30 cellular contexts compared by ENCODE assay signal in the genomic region with DNA sequence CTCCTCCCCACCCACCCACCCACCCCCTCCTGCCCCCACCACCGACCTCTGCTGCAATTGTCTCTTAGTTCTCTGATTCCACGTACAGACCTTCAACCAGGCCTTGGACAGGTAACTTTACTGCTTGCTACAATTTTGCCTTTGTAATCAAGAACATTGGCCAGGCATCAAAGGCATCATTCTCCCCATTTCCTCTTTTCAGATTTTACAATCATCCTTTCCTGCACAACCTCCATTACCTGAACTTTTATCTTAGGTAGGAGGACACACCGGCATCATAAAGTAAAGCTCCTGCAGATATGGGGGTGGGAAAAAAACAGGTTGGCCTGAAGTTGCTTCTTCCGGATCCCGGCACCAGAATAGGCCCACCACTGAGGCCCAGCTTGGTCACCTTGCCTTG. TPM values are rescaled to one million over a fixed set of nuclear protein-coding genes. Genes with fewer than 3 reads are reported as not detected.
DNase-seq lines count a peak whose midpoint lies in the region; ATAC-seq, FAIRE-seq and TF ChIP-seq lines count a peak whose summit lies in the region.
"Had no signal": no experiment of that assay in that cellular context is flagged by ENCODE, and none has a peak within 500 bp of the region (broad histone marks: within the 10 kb centered on the region; RNA-seq: fewer than 3 reads in every experiment).

No MANE protein-coding gene starts in this region.

- H3K4me1 ChIP-seq in HCT116 (ENCODE audit: control insufficient read depth in 1 of 2, insufficient read depth in 2 of 2, low read length in 2 of 2) (peaks cover 68% of the 10 kb centered on the region in 2 experiments), K562 (replicated peaks in 1 of 2; ENCODE audit: control insufficient read depth in 2 of 2, insufficient read depth in 2 of 2, low read length in 2 of 2) (peaks cover 0 to 26% of the 10 kb centered on the region in 2 experiments; a peak in 4 of 5 replicates)
- H3K4me1 ChIP-seq: right atrium auricular region, SJCRH30 had no signal

- H3K4me3 Mint-ChIP-seq in mesothelial cell of epicardium (no peak overlapping the region), type B pancreatic cell (no peak overlapping the region)
- H3K4me3 Mint-ChIP-seq: activated B cell treated with CpG ODN at 0.5 μM for 24 hours; activated naive CD8-positive, alpha-beta T cell; activated T-cell treated with anti-CD3 and anti-CD28 coated beads, Interleukin-2, amount 50 U/mL, for 24 hours; nephron had no signal

- ATAC-seq in HCT116 (no peak; the same call in 1 of the 2 replicates), K562 (no peak), SK-N-SH treated with all-trans-retinoic acid at 6 μM for 48 hours (no peak)
- ATAC-seq: stimulated activated naive CD8-positive, alpha-beta T cell treated with anti-CD3 and anti-CD28 coated beads, Interleukin-15, Interleukin-2, amounts not matched to agents 100 U/mL and 50 U/mL, for 24 hours had no signal

- BruUV-seq in HCT116 (replicated peaks; lab: Mats Ljungman, UMichigan) = no TSS peak
- BruUV-seq in K562 (replicated peaks; lab: Mats Ljungman, UMichigan) = no TSS peak

- intact Hi-C loops in HCT116 (cut with micrococcal nuclease) (no loop called here), K562 (cut with micrococcal nuclease) (no loop called here)

- TF ChIP-seq CTCF in HCT116 (IDR thresholded peaks at IDR 0.05 in 2 of 3, conservative IDR thresholded peaks at IDR 0.05 in 1 of 3; ENCODE audit: borderline replicate concordance in 1 of 3, insufficient read depth in 1 of 3, low read depth in 2 of 3, low read length in 2 of 3) (no peak), K562 (IDR thresholded peaks at IDR 0.05 in 2 of 3, conservative IDR thresholded peaks at IDR 0.05 in 1 of 3; ENCODE audit: insufficient read depth in 2 of 3, low read depth in 1 of 3, low read length in 3 of 3) (no peak), mesothelial cell of epicardium (IDR thresholded peaks at IDR 0.05; ENCODE audit: unreplicated experiment) (no peak), type B pancreatic cell (conservative IDR thresholded peaks at IDR 0.05) (no peak)

- DNase-seq in HCT116 (ENCODE audit: low read depth, low spot score) (no peak), K562 (ENCODE audit: extremely low read depth in 1 of 4, low spot score in 3 of 4) (no peak), mesothelial cell of epicardium (ENCODE audit: low spot score in 2 of 2, unreplicated experiment in 2 of 2) (no peak), type B pancreatic cell (ENCODE audit: extremely low spot score, unreplicated experiment) (no peak), NCI-H2107 (lab: John Stamatoyannopoulos, UW) (no peak), 8988T (no peak)
- DNase-seq: activated B cell treated with CpG ODN at 0.5 μM for 24 hours; activated CD4-positive, alpha-beta T cell treated with anti-CD3 and anti-CD28 coated beads, Interleukin-2, amount 50 U/mL, for 1 hour; activated effector memory CD4-positive, alpha-beta T cell treated with anti-CD3 and anti-CD28 coated beads, Interleukin-2, amount 50 U/mL, for 16 hours; activated T-cell treated with anti-CD3 and anti-CD28 coated beads, Interleukin-2, amount 50 U/mL, for 24 hours; foreskin fibroblast; lower lobe of right lung; NCI-H146; NCI-H446; NCI-H748 treated with DMSO at 0.1 percent for 48 hours; ovary; RPMI8226; SJCRH30; spleen; stimulated activated CD4-positive, alpha-beta T cell treated with anti-CD3 and anti-CD28 coated beads, Interleukin-2, amount 100 ng/mL, for 24 hours; stimulated activated naive CD8-positive, alpha-beta T cell treated with anti-CD3 and anti-CD28 coated beads, Interleukin-15, Interleukin-2, amounts not matched to agents 100 U/mL and 50 U/mL, for 24 hours; T1000; testis had no signal

- H2AFZ ChIP-seq in HCT116 (ENCODE audit: low read depth, low read length, poor library complexity, severe bottlenecking) (no peak overlapping the region), K562 (ENCODE audit: low read depth, low read length) (no peak overlapping the region)

- H3K9me2 ChIP-seq in HCT116 (ENCODE audit: insufficient read depth) = no peaks in the 10 kb centered on the region

- CTCF ChIA-PET in HCT116 (lab: Charles Lee) = interaction anchor here (2.2 kb wide), 1 partner anchor 40 kb away, joined by 6 read pairs; a partner anchor contains a TSS
- CTCF ChIA-PET in K562 (lab: Yijun Ruan, JAX; ENCODE audit: low intra/inter-chr PET ratio) = no interaction called here

- H3K4me1 Mint-ChIP-seq in mesothelial cell of epicardium (peaks cover 60% of the 10 kb centered on the region), type B pancreatic cell (ENCODE audit: unreplicated experiment) (peaks cover 45% of the 10 kb centered on the region)

- peaks cover 0 to 10% of the 10 kb centered on the region in 2 experiments; a peak in 2 of 4 replicates for H3K36me3 ChIP-seq in HCT116 (ENCODE audit: control insufficient read depth in 1 of 2, insufficient read depth in 2 of 2, low read length in 2 of 2)
- H3K36me3 ChIP-seq in K562 (ENCODE audit: control insufficient read depth, insufficient read depth, low read length) = no peaks in the 10 kb centered on the region
- H3K36me3 ChIP-seq: BLaER1 treated with 17β-estradiol and CSF1 and Interleukin-3, amounts not matched to agents 10 nM and 100 nM; lower lobe of right lung; ovary; right atrium auricular region; SJCRH30; spleen had no signal

- H3K9me1 ChIP-seq in K562 (ENCODE audit: control insufficient read depth, insufficient read depth, low read length) = no peaks in the 10 kb centered on the region

- H3K9me3 ChIP-seq in HCT116 (ENCODE audit: control insufficient read depth in 1 of 2, insufficient read depth in 1 of 2, low read depth in 1 of 2, low read length in 2 of 2) (no peaks in the 10 kb centered on the region), K562 (replicated peaks; ENCODE audit: control insufficient read depth, insufficient read depth, low read depth, low read length) (no peaks in the 10 kb centered on the region)
- H3K9me3 ChIP-seq: BLaER1 treated with 17β-estradiol and CSF1 and Interleukin-3, amounts not matched to agents 10 nM and 100 nM; lower lobe of right lung; ovary; right atrium auricular region; SJCRH30; spleen; testis had no signal

- no peaks in the 10 kb centered on the region for H4K20me1 ChIP-seq in HCT116 (ENCODE audit: insufficient read depth)
- H4K20me1 ChIP-seq in K562 (replicated peaks; ENCODE audit: control insufficient read depth, insufficient read depth, low read length) = no peaks in the 10 kb centered on the region
- H4K20me1 ChIP-seq: BLaER1 treated with 17β-estradiol and CSF1 and Interleukin-3, amounts not matched to agents 10 nM and 100 nM had no signal

- H3K36me3 Mint-ChIP-seq in mesothelial cell of epicardium = peaks cover under 1% of the 10 kb centered on the region
- peaks cover 4% of the 10 kb centered on the region for H3K36me3 Mint-ChIP-seq in type B pancreatic cell

- H3K27me3 ChIP-seq in HCT116 (ENCODE audit: insufficient read depth, low read length) = no peaks in the 10 kb centered on the region
- H3K27me3 ChIP-seq in K562 (ENCODE audit: control insufficient read depth in 2 of 2, insufficient read depth in 2 of 2, low read length in 2 of 2) = no peaks in the 10 kb centered on the region
- H3K27me3 ChIP-seq: BLaER1 treated with 17β-estradiol and CSF1 and Interleukin-3, amounts not matched to agents 10 nM and 100 nM; ovary; right atrium auricular region; SJCRH30; spleen; testis had no signal

- peak overlapping the region; percentile 40 for H3K4me2 ChIP-seq in HCT116 (ENCODE audit: low read length)
- H3K4me2 ChIP-seq in K562 (ENCODE audit: insufficient read depth, low read length) = no peak overlapping the region

- H3K9me3 Mint-ChIP-seq in mesothelial cell of epicardium (no peaks in the 10 kb centered on the region), type B pancreatic cell (no peaks in the 10 kb centered on the region)
- H3K9me3 Mint-ChIP-seq: activated B cell treated with CpG ODN at 0.5 μM for 24 hours; activated T-cell treated with anti-CD3 and anti-CD28 coated beads, Interleukin-2, amount 50 U/mL, for 24 hours; nephron had no signal

- in situ Hi-C loops in K562 (cut with MboI) = no loop called here

- POLR2A ChIA-PET in HCT116 (lab: Charles Lee) (interaction anchor here (1.2 to 4.0 kb wide), 3 partner anchors 8 to 40 kb away, joined by 3 to 17 read pairs (median 4); a partner anchor contains a TSS), K562 (lab: Yijun Ruan, JAX) (interaction anchor here (1.9 to 5.4 kb wide), 3 partner anchors 12 to 25 kb away, joined by 5 to 34 read pairs (median 17); a partner anchor contains a TSS)

- no peak overlapping the region for H3K9ac ChIP-seq in HCT116 (ENCODE audit: low read length)
- H3K9ac ChIP-seq in K562 (ENCODE audit: insufficient read depth in 1 of 2, low read depth in 2 of 2, low read length in 2 of 2) = no peak overlapping the region
- H3K9ac ChIP-seq: BLaER1 treated with 17β-estradiol and CSF1 and Interleukin-3, amounts not matched to agents 10 nM and 100 nM had no signal

- H3K27ac Mint-ChIP-seq in mesothelial cell of epicardium (peak overlapping the region; percentile 70), type B pancreatic cell (peak overlapping the region; percentile 86)
- H3K27ac Mint-ChIP-seq: activated B cell treated with CpG ODN at 0.5 μM for 24 hours; activated naive CD8-positive, alpha-beta T cell; activated T-cell treated with anti-CD3 and anti-CD28 coated beads, Interleukin-2, amount 50 U/mL, for 24 hours had no signal

- RAD21 ChIA-PET in HCT116 (lab: Charles Lee; ENCODE audit: low non-redundant PET in 1 of 2, low total read pairs in 2 of 2, uncharacterized antibody in 2 of 2, unreplicated experiment in 2 of 2) = no interaction called here

- FAIRE-seq in K562 (lab: Jason Lieb, UNC) = no peak

- no peak for TF ChIP-seq POLR2A in HCT116 (IDR thresholded peaks at IDR 0.05; ENCODE audit: borderline replicate concordance, extremely low read depth, insufficient read depth, insufficient read length)
- no peak for TF ChIP-seq POLR2A in K562 (conservative IDR thresholded peaks at IDR 0.05)

- H3K79me2 ChIP-seq in HCT116 (ENCODE audit: insufficient read depth, low read length) = peaks cover 89% of the 10 kb centered on the region
- no peaks in the 10 kb centered on the region for H3K79me2 ChIP-seq in K562 (ENCODE audit: control insufficient read depth, insufficient read depth, low read length)

- TF ChIP-seq RAD21 in HCT116 (IDR thresholded peaks at IDR 0.05; ENCODE audit: low read depth) (no peak), K562 (CRISPR knock-in tag; conservative IDR thresholded peaks at IDR 0.05 in 1 of 2, IDR thresholded peaks at IDR 0.05 in 1 of 2) (no peak)

- WGBS in K562 (ENCODE audit: insufficient coverage, low coverage, missing lambda C conversion rate) = 47% methylated on average over 5 of the region's 5 CpGs

- no peak for TF ChIP-seq EP300 in K562 (IDR thresholded peaks at IDR 0.05; ENCODE audit: low read length)

- H3K27me3 Mint-ChIP-seq in mesothelial cell of epicardium (ENCODE audit: low read depth) (no peaks in the 10 kb centered on the region), type B pancreatic cell (no peaks in the 10 kb centered on the region)
- H3K27me3 Mint-ChIP-seq: activated B cell treated with CpG ODN at 0.5 μM for 24 hours; activated naive CD8-positive, alpha-beta T cell; activated T-cell treated with anti-CD3 and anti-CD28 coated beads, Interleukin-2, amount 50 U/mL, for 24 hours had no signal

- H3K4me3 ChIP-seq in HCT116 (replicated peaks in 1 of 2; ENCODE audit: low read depth in 1 of 2, low read length in 2 of 2) (no peak overlapping the region), K562 (no peak overlapping the region)
- H3K4me3 ChIP-seq: BLaER1 treated with 17β-estradiol and CSF1 and Interleukin-3, amounts not matched to agents 10 nM and 100 nM; coronary artery; lower lobe of right lung; ovary; right atrium auricular region; SJCRH30; spleen; testis had no signal

- H3K27ac ChIP-seq in HCT116 (ENCODE audit: low read depth, low read length) = peak overlapping the region; percentile 48
- H3K27ac ChIP-seq in K562 (ENCODE audit: extremely low read depth, low read depth, low read length) = no peak overlapping the region
- H3K27ac ChIP-seq: BLaER1 treated with 17β-estradiol and CSF1 and Interleukin-3, amounts not matched to agents 10 nM and 100 nM; coronary artery; lower lobe of right lung; ovary; right atrium auricular region; SJCRH30; spleen; testis had no signal

RNA-seq across cellular contexts. Expression of a gene that starts 25.7 kb away (rescaled TPM):
- total RNA-seq in HCT116 (2021; ENCODE audit: unreplicated experiment) (118 TPM), K562 (2014; rRNA removed) (62.1 and 94.0 TPM in 2 replicates), K562 (2014; rRNA removed; fragmentation: Illumina TruSeq; extraction: Trizol) (102 and 108 TPM in 2 replicates), K562 (2015; rRNA removed; fragmentation: Illumina TruSeq; extraction: Trizol) (90.6 and 94.8 TPM in 2 replicates), K562 (2021) (105 and 111 TPM in 2 replicates), mesothelial cell of epicardium (76.8 to 90.7 TPM (median 86.6 TPM) in 3 replicates), type B pancreatic cell (ENCODE audit: low replicate concordance) (75.7 and 82.9 TPM in 2 replicates)
- 121 and 141 TPM in 2 replicates for polyA plus RNA-seq in HCT116 (2012)
- total RNA-seq in K562 (2011; cell fraction: chromatin; rRNA removed; ENCODE audit: low replicate concordance) = 26.0 and 31.9 TPM in 2 replicates
- total RNA-seq in K562 (2011; cell fraction: nucleolus; rRNA removed) = 30.7 and 32.8 TPM in 2 replicates
- total RNA-seq in K562 (2011; cell fraction: nucleoplasm; rRNA removed) = 38.1 and 51.1 TPM in 2 replicates
- polyA plus RNA-seq in K562 (2011; rRNA removed) (198 and 273 TPM in 2 replicates), K562 (2014; fragmentation: Illumina TruSeq; extraction: Trizol) (116 and 140 TPM in 2 replicates), K562 (2014; fragmentation: Nextera tagmentation; extraction: Ambion mirVana) (100 to 1,000 TPM; 235 to 320 TPM), K562 (2014; rRNA removed) (113 and 117 TPM in 2 replicates)
- 118 and 163 TPM in 2 replicates for polyA plus RNA-seq in K562 (2011; cell fraction: cytosol; rRNA removed)
- polyA plus RNA-seq in K562 (2011; cell fraction: nucleus; rRNA removed) = 45.3 and 71.9 TPM in 2 replicates
- 120 and 125 TPM in 2 replicates for polyA plus RNA-seq in K562 (2012)
- polyA minus RNA-seq in K562 (2011; rRNA and poly(A)+ RNA removed) = 107 and 135 TPM in 2 replicates
- 23.5 and 42.2 TPM in 2 replicates for polyA minus RNA-seq in K562 (2011; cell fraction: cytosol; rRNA and poly(A)+ RNA removed)
- polyA minus RNA-seq in K562 (2011; cell fraction: nucleus; rRNA and poly(A)+ RNA removed) = 12.4 and 23.0 TPM in 2 replicates

RNA-seq across cellular contexts. Expression of a gene that starts 39.7 kb away (rescaled TPM):
- total RNA-seq in HCT116 (2021; ENCODE audit: unreplicated experiment) (42.2 TPM), K562 (2014; rRNA removed) (1.5 and 2.0 TPM in 2 replicates), K562 (2014; rRNA removed; fragmentation: Illumina TruSeq; extraction: Trizol) (1.5 TPM in 2 replicates), K562 (2015; rRNA removed; fragmentation: Illumina TruSeq; extraction: Trizol) (1.2 TPM in 2 replicates), K562 (2021) (2.3 and 2.7 TPM in 2 replicates), mesothelial cell of epicardium (38.7 to 40.3 TPM (median 39.0 TPM) in 3 replicates), type B pancreatic cell (ENCODE audit: low replicate concordance) (14.0 and 21.8 TPM in 2 replicates)
- 21.7 and 27.6 TPM in 2 replicates for polyA plus RNA-seq in HCT116 (2012)
- total RNA-seq in K562 (2011; cell fraction: chromatin; rRNA removed; ENCODE audit: low replicate concordance) = 8.4 and 9.4 TPM in 2 replicates
- 5.0 and 6.2 TPM in 2 replicates for total RNA-seq in K562 (2011; cell fraction: nucleolus; rRNA removed)
- total RNA-seq in K562 (2011; cell fraction: nucleoplasm; rRNA removed) = 7.3 and 9.5 TPM in 2 replicates
- polyA plus RNA-seq in K562 (2011; rRNA removed) (0.75 and 1.2 TPM in 2 replicates), K562 (2014; fragmentation: Illumina TruSeq; extraction: Trizol) (1.7 and 2.1 TPM in 2 replicates), K562 (2014; fragmentation: Nextera tagmentation; extraction: Ambion mirVana) (under 1 TPM; 0.29 to 0.51 TPM), K562 (2014; rRNA removed) (1.4 TPM in 2 replicates)
- polyA plus RNA-seq in K562 (2011; cell fraction: cytosol; rRNA removed) = 0.47 and 0.79 TPM in 2 replicates
- polyA plus RNA-seq in K562 (2011; cell fraction: nucleus; rRNA removed) = 2.0 and 2.8 TPM in 2 replicates
- 2.6 and 3.4 TPM in 2 replicates for polyA plus RNA-seq in K562 (2012)
- polyA minus RNA-seq in K562 (2011; rRNA and poly(A)+ RNA removed) = 1.1 and 3.1 TPM in 2 replicates
- polyA minus RNA-seq in K562 (2011; cell fraction: cytosol; rRNA and poly(A)+ RNA removed) = 0.29 and 2.1 TPM in 2 replicates
- 0.89 and 1.3 TPM in 2 replicates for polyA minus RNA-seq in K562 (2011; cell fraction: nucleus; rRNA and poly(A)+ RNA removed)
- total RNA-seq: G401, SJCRH30 had no signal

RNA-seq across cellular contexts. Expression of a gene that starts 49.1 kb away (rescaled TPM):
- total RNA-seq in HCT116 (2021; ENCODE audit: unreplicated experiment) (0.27 TPM), K562 (2014; rRNA removed) (1.0 and 1.8 TPM in 2 replicates), K562 (2014; rRNA removed; fragmentation: Illumina TruSeq; extraction: Trizol) (0.57 and 0.87 TPM in 2 replicates), K562 (2015; rRNA removed; fragmentation: Illumina TruSeq; extraction: Trizol) (0.94 and 1.2 TPM in 2 replicates), K562 (2021) (1.7 and 3.3 TPM in 2 replicates), mesothelial cell of epicardium (87.2 to 88.8 TPM (median 88.4 TPM) in 3 replicates), type B pancreatic cell (ENCODE audit: low replicate concordance) (9.7 and 18.4 TPM in 2 replicates)
- 0.05 TPM in 1 of 2 replicates, not detected in the other for polyA plus RNA-seq in HCT116 (2012)
- 26.2 and 58.3 TPM in 2 replicates for total RNA-seq in K562 (2011; cell fraction: chromatin; rRNA removed; ENCODE audit: low replicate concordance)
- total RNA-seq in K562 (2011; cell fraction: nucleolus; rRNA removed) = 24.0 and 24.1 TPM in 2 replicates
- 18.1 and 18.9 TPM in 2 replicates for total RNA-seq in K562 (2011; cell fraction: nucleoplasm; rRNA removed)
- polyA plus RNA-seq in K562 (2011; rRNA removed) (3.2 and 3.3 TPM in 2 replicates), K562 (2014; fragmentation: Illumina TruSeq; extraction: Trizol) (1.1 and 1.2 TPM in 2 replicates), K562 (2014; fragmentation: Nextera tagmentation; extraction: Ambion mirVana) (not detected), K562 (2014; rRNA removed) (1.6 and 3.9 TPM in 2 replicates)
- polyA plus RNA-seq in K562 (2011; cell fraction: cytosol; rRNA removed) = 2.4 and 2.6 TPM in 2 replicates
- polyA plus RNA-seq in K562 (2011; cell fraction: nucleus; rRNA removed) = 26.8 and 38.8 TPM in 2 replicates
- polyA plus RNA-seq in K562 (2012) = 3.0 and 5.1 TPM in 2 replicates
- polyA minus RNA-seq in K562 (2011; rRNA and poly(A)+ RNA removed) = 1.1 and 1.8 TPM in 2 replicates
- 0.76 and 2.1 TPM in 2 replicates for polyA minus RNA-seq in K562 (2011; cell fraction: cytosol; rRNA and poly(A)+ RNA removed)
- polyA minus RNA-seq in K562 (2011; cell fraction: nucleus; rRNA and poly(A)+ RNA removed) = 4.1 and 6.2 TPM in 2 replicates
- total RNA-seq: G401 had no signal
